Comparison of ENCODE assay signal across 27 cellular contexts in genomic region chr1:217036757-217037156, GRCh38.
DNase-seq lines count a peak whose midpoint lies in the region; TF ChIP-seq lines count a peak whose summit lies in the region.
"Had no signal": no experiment of that assay in that cellular context is flagged by ENCODE, and none has a peak within 500 bp of the region (broad histone marks: within the 10 kb centered on the region; RNA-seq: fewer than 3 reads in every experiment).

No MANE protein-coding gene starts in this region.

- H3K27ac ChIP-seq in OCI-LY7 (ENCODE audit: low read depth, low read length, poor library complexity, severe bottlenecking), result no peak overlapping the region
- H3K27ac ChIP-seq: 22Rv1; A549; BLaER1; BLaER1 treated with 17β-estradiol and CSF1 and Interleukin-3, amounts not matched to agents 10 nM and 100 nM; C4-2B had no signal

- POLR2A ChIA-PET in OCI-LY7 (lab: Charles Lee), result no interaction called here

- H3K4me1 ChIP-seq in OCI-LY7 (ENCODE audit: insufficient read depth, low read length, poor library complexity, severe bottlenecking), result no peaks in the 10 kb centered on the region
- H3K4me1 ChIP-seq: A549, BE2C, BLaER1, Caco-2 had no signal

- DNase-seq in myocyte (ENCODE audit: low read depth), result peak; percentile 18
- no peak for DNase-seq in OCI-LY7 (ENCODE audit: low spot score)
- DNase-seq: 8988T; ACHN; AML-193; BE2C; C1 segment of cervical spinal cord; Caco-2; Calu3; CD4-positive, alpha-beta memory T cell; CD4-positive, alpha-beta T cell; CD4-positive, CD25-positive, alpha-beta regulatory T cell; CD8-positive, alpha-beta memory T cell; CD8-positive, alpha-beta T cell; COR-L47; DMS 273 treated with DMSO at 0.1 percent for 48 hours; DMS153; DMS53; DMS79; DMS79 treated with DMSO at 0.1 percent for 48 hours; DND-41; EL had no signal

- no TSS peak for BruUV-seq in OCI-LY7 (replicated peaks; lab: Mats Ljungman, UMichigan)

- H2AFZ ChIP-seq in OCI-LY7 (ENCODE audit: low read length), result no peak overlapping the region

- H4K20me1 ChIP-seq in OCI-LY7 (ENCODE audit: insufficient read depth, low read length), result no peaks in the 10 kb centered on the region
- H4K20me1 ChIP-seq: BLaER1; BLaER1 treated with 17β-estradiol and CSF1 and Interleukin-3, amounts not matched to agents 10 nM and 100 nM had no signal

- no peak overlapping the region for H3K4me3 ChIP-seq in OCI-LY7 (ENCODE audit: low read depth, low read length, poor library complexity, severe bottlenecking)
- H3K4me3 ChIP-seq: A549; BLaER1; BLaER1 treated with 17β-estradiol and CSF1 and Interleukin-3, amounts not matched to agents 10 nM and 100 nM had no signal

- no peaks in the 10 kb centered on the region for H3K36me3 ChIP-seq in OCI-LY7 (ENCODE audit: insufficient read depth, low read length)
- H3K36me3 ChIP-seq: BE2C; BLaER1; BLaER1 treated with 17β-estradiol and CSF1 and Interleukin-3, amounts not matched to agents 10 nM and 100 nM had no signal

- H3K4me2 ChIP-seq in OCI-LY7 (ENCODE audit: low read length), result no peak overlapping the region
- H3K4me2 ChIP-seq: A549; BLaER1; BLaER1 treated with 17β-estradiol and CSF1 and Interleukin-3, amounts not matched to agents 10 nM and 100 nM had no signal

- no peaks in the 10 kb centered on the region for H3K9me3 ChIP-seq in OCI-LY7 (ENCODE audit: low read length)
- H3K9me3 ChIP-seq: BE2C had no signal

- intact Hi-C loops in OCI-LY7 (cut with micrococcal nuclease; ENCODE audit: unreplicated experiment), result no loop called here

- CTCF ChIA-PET in OCI-LY7 (lab: Charles Lee; ENCODE audit: unreplicated experiment), result no interaction called here

- H3K79me2 ChIP-seq in OCI-LY7 (ENCODE audit: insufficient read depth, low read depth, low read length), result no peaks in the 10 kb centered on the region

- no peaks in the 10 kb centered on the region for H3K9me2 ChIP-seq in OCI-LY7 (ENCODE audit: insufficient read depth, low read length)

- TF ChIP-seq CTCF in OCI-LY7 (conservative IDR thresholded peaks at IDR 0.05; ENCODE audit: low read length), result no peak
